ENCODE assay signal across 1 cellular context in genomic region chr15:68386587-68387287, GRCh38.
TF ChIP-seq lines count a peak whose summit lies in the region.

No MANE protein-coding gene starts in this region.

TF ChIP-seq in IMR-90, 13 proteins besides CTCF, POLR2A, EP300 and RAD21 (continued from another document):
- no peak for TF ChIP-seq MXI1 (IDR thresholded peaks at IDR 0.05; ENCODE audit: borderline replicate concordance, low read depth, low read length)
- TF ChIP-seq MAFK (IDR thresholded peaks at IDR 0.05; ENCODE audit: low read depth, low read length) = no peak
- no peak for TF ChIP-seq USF2 (IDR thresholded peaks at IDR 0.05; ENCODE audit: low read depth, low read length)
- TF ChIP-seq RFX5 (IDR thresholded peaks at IDR 0.05; ENCODE audit: low read depth, low read length) = no peak
- TF ChIP-seq ELK1 (IDR thresholded peaks at IDR 0.05; ENCODE audit: borderline replicate concordance, low read depth, low read length) = no peak
- TF ChIP-seq CEBPB (IDR thresholded peaks at IDR 0.05; ENCODE audit: low read depth, low read length) = no peak
- TF ChIP-seq FOS (IDR thresholded peaks at IDR 0.05; ENCODE audit: low read depth, low read length) = no peak
- no peak for TF ChIP-seq SMC3 (IDR thresholded peaks at IDR 0.05; ENCODE audit: low read depth, low read length)
- no peak for TF ChIP-seq RCOR1 (IDR thresholded peaks at IDR 0.05; ENCODE audit: insufficient replicate concordance, low read length)
- no peak for TF ChIP-seq MAZ (IDR thresholded peaks at IDR 0.05; ENCODE audit: borderline replicate concordance, low read depth, low read length)
- TF ChIP-seq BHLHE40 (IDR thresholded peaks at IDR 0.05; ENCODE audit: low read depth, low read length) = no peak
